ENCODE assay signal across 8 cellular contexts in genomic region chrX:13689519-13690211, GRCh38. TPM values are rescaled to one million over a fixed set of nuclear protein-coding genes. Genes with fewer than 3 reads are reported as not detected.
DNase-seq lines count a peak whose midpoint lies in the region; ATAC-seq lines count a peak whose summit lies in the region.

No MANE protein-coding gene starts in this region.

- no peaks in the 10 kb centered on the region for H3K27me3 Mint-ChIP-seq in activated naive CD8-positive, alpha-beta T cell treated with anti-CD3 and anti-CD28 coated beads, Interleukin-2, amount 10 ng/mL, durations not matched to agents 7 days and 5 days
- H3K27me3 Mint-ChIP-seq in stimulated activated naive B cell treated with anti-CD40 and anti-IgM and Interleukin-4, amounts not matched to agents 10 μg/mL and 1 μg/mL and 100 μg/mL, for 72 hours = peaks cover 0 to 7% of the 10 kb centered on the region in 2 donors

- peak overlapping the region; percentile 89 for H3K4me3 Mint-ChIP-seq in activated naive CD8-positive, alpha-beta T cell treated with anti-CD3 and anti-CD28 coated beads, Interleukin-2, amount 10 ng/mL, durations not matched to agents 7 days and 5 days
- H3K4me3 Mint-ChIP-seq in stimulated activated naive B cell treated with anti-CD40 and anti-IgM and Interleukin-4, amounts not matched to agents 10 μg/mL and 1 μg/mL and 100 μg/mL, for 72 hours = peak overlapping the region; percentile 86 to 90

- H3K4me1 ChIP-seq in iPS-15b (ENCODE audit: control insufficient read depth, insufficient read depth, low read length) = peaks cover 19% of the 10 kb centered on the region

- no peaks in the 10 kb centered on the region for H3K36me3 ChIP-seq in iPS-15b (ENCODE audit: control insufficient read depth, insufficient read depth, low read length)

- no peak for ATAC-seq in activated naive CD8-positive, alpha-beta T cell treated with anti-CD3 and anti-CD28 coated beads, Interleukin-2, amount 10 ng/mL, durations not matched to agents 7 days and 5 days (ENCODE audit: low read depth)
- ATAC-seq in stimulated activated naive B cell treated with anti-CD40 and anti-IgM and Interleukin-4, amounts not matched to agents 10 μg/mL and 1 μg/mL and 100 μg/mL, for 72 hours (replicated peaks) = no peak

- POLR2A ChIA-PET in activated naive CD8-positive, alpha-beta T cell treated with anti-CD3 and anti-CD28 coated beads, Interleukin-2, amount 10 ng/mL, durations not matched to agents 7 days and 5 days (lab: Charles Lee) = interaction anchor here (2.4 kb wide), 1 partner anchor 45 kb away, joined by 21 read pairs; the partner anchor contains the start of genes OFD1 and TRAPPC2

- no peaks in the 10 kb centered on the region for H3K36me3 Mint-ChIP-seq in activated naive CD8-positive, alpha-beta T cell treated with anti-CD3 and anti-CD28 coated beads, Interleukin-2, amount 10 ng/mL, durations not matched to agents 7 days and 5 days
- H3K36me3 Mint-ChIP-seq in stimulated activated naive B cell treated with anti-CD40 and anti-IgM and Interleukin-4, amounts not matched to agents 10 μg/mL and 1 μg/mL and 100 μg/mL, for 72 hours = peaks cover 0 to 6% of the 10 kb centered on the region in 2 donors

- H3K9me3 Mint-ChIP-seq in activated naive CD8-positive, alpha-beta T cell treated with anti-CD3 and anti-CD28 coated beads, Interleukin-2, amount 10 ng/mL, durations not matched to agents 7 days and 5 days = no peaks in the 10 kb centered on the region
- no peaks in the 10 kb centered on the region for H3K9me3 Mint-ChIP-seq in stimulated activated naive B cell treated with anti-CD40 and anti-IgM and Interleukin-4, amounts not matched to agents 10 μg/mL and 1 μg/mL and 100 μg/mL, for 72 hours

- H3K9me3 ChIP-seq in iPS-15b (ENCODE audit: control insufficient read depth, insufficient read depth, low read length) = no peaks in the 10 kb centered on the region

- peaks cover 29% of the 10 kb centered on the region for H3K4me1 Mint-ChIP-seq in activated naive CD8-positive, alpha-beta T cell treated with anti-CD3 and anti-CD28 coated beads, Interleukin-2, amount 10 ng/mL, durations not matched to agents 7 days and 5 days
- H3K4me1 Mint-ChIP-seq in stimulated activated naive B cell treated with anti-CD40 and anti-IgM and Interleukin-4, amounts not matched to agents 10 μg/mL and 1 μg/mL and 100 μg/mL, for 72 hours = peaks cover 34 to 49% of the 10 kb centered on the region in 2 donors

- DNase-seq in Daoy (ENCODE audit: low read depth) (peak; percentile 14), HT1080 (ENCODE audit: low read depth) (peak; percentile 22), DMS153 (lab: John Stamatoyannopoulos, UW) (no peak), putamen (ENCODE audit: low spot score) (no peak), mesenteric fat pad (ENCODE audit: low spot score) (no peak)
- no peak for DNase-seq in activated naive CD8-positive, alpha-beta T cell treated with anti-CD3 and anti-CD28 coated beads, Interleukin-2, amount 10 ng/mL, durations not matched to agents 7 days and 5 days
- DNase-seq in stimulated activated naive B cell treated with anti-CD40 and anti-IgM and Interleukin-4, amounts not matched to agents 10 μg/mL and 1 μg/mL and 100 μg/mL, for 72 hours = no peak

- peaks cover 15% of the 10 kb centered on the region for H3K27me3 ChIP-seq in iPS-15b (ENCODE audit: control insufficient read depth, insufficient read depth, low read length)

- peak overlapping the region; percentile 89 for H3K9ac ChIP-seq in iPS-15b (ENCODE audit: low read depth, low read length)

- H3K27ac Mint-ChIP-seq in activated naive CD8-positive, alpha-beta T cell treated with anti-CD3 and anti-CD28 coated beads, Interleukin-2, amount 10 ng/mL, durations not matched to agents 7 days and 5 days = peak overlapping the region; percentile 89
- peak overlapping the region; percentile 86 for H3K27ac Mint-ChIP-seq in stimulated activated naive B cell treated with anti-CD40 and anti-IgM and Interleukin-4, amounts not matched to agents 10 μg/mL and 1 μg/mL and 100 μg/mL, for 72 hours

- H3K4me3 ChIP-seq in iPS-15b (ENCODE audit: low read depth, low read length) = peak overlapping the region; percentile 94

RNA-seq across cellular contexts. Expression of gene RAB9A, which starts 0.7 kb away (rescaled TPM):
- 13.5 and 23.2 TPM in 2 replicates for total RNA-seq in Daoy (2014; rRNA removed; shearing (Covaris generic))
- 15.9 and 17.1 TPM in 2 replicates for total RNA-seq in HT1080 (2014; rRNA removed; shearing (Covaris generic))
- 21.9 and 26.0 TPM in 2 replicates for polyA plus RNA-seq in HT1080 (2015; cell fraction: cytosol; rRNA removed)
- polyA plus RNA-seq in HT1080 (2015; cell fraction: nucleus; rRNA removed) = 11.4 and 12.9 TPM in 2 replicates
- 10 to 100 TPM; 13.4 to 18.3 TPM for total RNA-seq in activated naive CD8-positive, alpha-beta T cell treated with anti-CD3 and anti-CD28 coated beads, Interleukin-2, amount 10 ng/mL, durations not matched to agents 7 days and 5 days
- total RNA-seq in mesenteric fat pad = 41.7 TPM

RNA-seq across cellular contexts. Expression of gene TCEANC, which starts 36.7 kb away (rescaled TPM):
- total RNA-seq in Daoy (2014; rRNA removed; shearing (Covaris generic)) = 0.57 and 2.2 TPM in 2 replicates
- 0.29 and 0.77 TPM in 2 replicates for total RNA-seq in HT1080 (2014; rRNA removed; shearing (Covaris generic))
- 0.71 and 0.81 TPM in 2 replicates for polyA plus RNA-seq in HT1080 (2015; cell fraction: cytosol; rRNA removed)
- 0.63 and 1.3 TPM in 2 replicates for polyA plus RNA-seq in HT1080 (2015; cell fraction: nucleus; rRNA removed)
- 1 to 10 TPM; 6.2 TPM for total RNA-seq in activated naive CD8-positive, alpha-beta T cell treated with anti-CD3 and anti-CD28 coated beads, Interleukin-2, amount 10 ng/mL, durations not matched to agents 7 days and 5 days
- 2.9 TPM for total RNA-seq in mesenteric fat pad

RNA-seq across cellular contexts. Expression of gene TRAPPC2, which starts 44.8 kb away (rescaled TPM):
- total RNA-seq in Daoy (2014; rRNA removed; shearing (Covaris generic)) = 6.7 and 14.6 TPM in 2 replicates
- total RNA-seq in HT1080 (2014; rRNA removed; shearing (Covaris generic)) = 8.6 and 10.4 TPM in 2 replicates
- polyA plus RNA-seq in HT1080 (2015; cell fraction: cytosol; rRNA removed) = 8.8 and 12.3 TPM in 2 replicates
- polyA plus RNA-seq in HT1080 (2015; cell fraction: nucleus; rRNA removed) = 14.7 and 20.2 TPM in 2 replicates
- total RNA-seq in activated naive CD8-positive, alpha-beta T cell treated with anti-CD3 and anti-CD28 coated beads, Interleukin-2, amount 10 ng/mL, durations not matched to agents 7 days and 5 days = 10 to 100 TPM; 29.9 to 33.0 TPM
- 7.2 TPM for total RNA-seq in mesenteric fat pad

RNA-seq across cellular contexts. Expression of gene OFD1, which starts 44.9 kb away (rescaled TPM):
- total RNA-seq in Daoy (2014; rRNA removed; shearing (Covaris generic)) = 6.2 and 10.2 TPM in 2 replicates
- 5.6 and 5.9 TPM in 2 replicates for total RNA-seq in HT1080 (2014; rRNA removed; shearing (Covaris generic))
- 3.0 and 5.3 TPM in 2 replicates for polyA plus RNA-seq in HT1080 (2015; cell fraction: cytosol; rRNA removed)
- polyA plus RNA-seq in HT1080 (2015; cell fraction: nucleus; rRNA removed) = 23.7 and 26.0 TPM in 2 replicates
- 10 to 100 TPM; 84.9 to 86.1 TPM for total RNA-seq in activated naive CD8-positive, alpha-beta T cell treated with anti-CD3 and anti-CD28 coated beads, Interleukin-2, amount 10 ng/mL, durations not matched to agents 7 days and 5 days
- total RNA-seq in mesenteric fat pad = 14.4 TPM

Comparison
In these comparisons a context has a peak if more than half of its experiments do, and no peak if none do; other contexts are left out.
1. DNase-seq: peak in Daoy (single experiment) and HT1080 (single experiment); none in activated naive CD8-positive, alpha-beta T cell treated with anti-CD3 and anti-CD28 coated beads, Interleukin-2, amount 10 ng/mL, durations not matched to agents 7 days and 5 days (single experiment), stimulated activated naive B cell treated with anti-CD40 and anti-IgM and Interleukin-4, amounts not matched to agents 10 μg/mL and 1 μg/mL and 100 μg/mL, for 72 hours (single experiment), DMS153 (single experiment), putamen (single experiment) and mesenteric fat pad (single experiment).